In the genomic region with DNA sequence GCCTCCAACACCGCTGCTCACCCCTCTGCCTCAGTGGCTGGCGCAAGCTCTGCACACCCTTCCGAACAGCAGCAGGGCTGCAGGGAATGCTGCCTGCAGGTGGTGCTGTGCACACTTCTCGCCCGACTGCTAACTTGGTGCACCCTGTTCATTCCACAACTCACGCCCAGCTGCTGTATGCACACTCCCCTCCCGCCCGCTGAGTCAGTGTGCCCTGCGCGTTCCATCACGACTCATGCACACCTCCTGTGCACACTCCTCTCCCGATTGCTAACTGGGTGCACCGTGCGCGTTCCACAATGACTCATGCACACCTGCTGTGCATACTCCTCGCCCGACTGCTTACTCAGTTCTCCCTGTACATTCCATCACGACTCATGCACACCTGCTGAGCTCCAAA, we compare ENCODE assay signal across 9 cellular contexts. TPM values are rescaled to one million over a fixed set of nuclear protein-coding genes. Genes with fewer than 3 reads are reported as not detected.
DNase-seq lines count a peak whose midpoint lies in the region; ATAC-seq and TF ChIP-seq lines count a peak whose summit lies in the region.
"Had no signal": no experiment of that assay in that cellular context is flagged by ENCODE, and none has a peak within 500 bp of the region (broad histone marks: within the 10 kb centered on the region; RNA-seq: fewer than 3 reads in every experiment).

No MANE protein-coding gene starts in this region.

- H3K4me1 ChIP-seq in CD8-positive, alpha-beta memory T cell (ENCODE audit: insufficient read depth, low read length) = no peaks in the 10 kb centered on the region

- peaks cover 4% of the 10 kb centered on the region for H3K27me3 ChIP-seq in CD8-positive, alpha-beta memory T cell (ENCODE audit: insufficient read depth, low read length, poor library complexity, severe bottlenecking)

- no peaks in the 10 kb centered on the region for H3K9me3 ChIP-seq in CD8-positive, alpha-beta memory T cell (ENCODE audit: low read length)

- POLR2A ChIA-PET in CD8-positive, alpha-beta memory T cell (lab: Charles Lee) = no interaction called here

- no peak overlapping the region for H3K4me3 ChIP-seq in epithelial cell of esophagus (ENCODE audit: low read length)
- no peak overlapping the region for H3K4me3 ChIP-seq in CD8-positive, alpha-beta memory T cell (ENCODE audit: low read length)

- H3K27me3 Mint-ChIP-seq in activated CD4-positive, alpha-beta T cell treated with anti-CD3 and anti-CD28 coated beads, Interleukin-2, amount 10 ng/mL, durations not matched to agents 24 days and 14 days = peaks cover 21% of the 10 kb centered on the region
- H3K27me3 Mint-ChIP-seq in stimulated activated memory B cell treated with anti-CD40 and anti-IgM and Interleukin-4, amounts not matched to agents 10 μg/mL and 1 μg/mL and 100 μg/mL, for 72 hours = peaks cover 87% of the 10 kb centered on the region
- peaks cover 24 to 51% of the 10 kb centered on the region in 2 donors for H3K27me3 Mint-ChIP-seq in CD8-positive, alpha-beta memory T cell

- CTCF ChIA-PET in CD8-positive, alpha-beta memory T cell (lab: Charles Lee) = no interaction called here

- no peak for TF ChIP-seq CTCF in epithelial cell of esophagus (IDR thresholded peaks at IDR 0.05; ENCODE audit: insufficient read depth, low read depth, low read length, missing control alignments)

- peak; percentile 70 for ATAC-seq in stimulated activated memory B cell treated with anti-CD40 and anti-IgM and Interleukin-4, amounts not matched to agents 10 μg/mL and 1 μg/mL and 100 μg/mL, for 72 hours
- no peak for ATAC-seq in HG02642 (IDR thresholded peaks at IDR 0.05; ENCODE audit: poor library complexity, unreplicated experiment)

- no peaks in the 10 kb centered on the region for H3K9me3 Mint-ChIP-seq in activated CD4-positive, alpha-beta T cell treated with anti-CD3 and anti-CD28 coated beads, Interleukin-2, amount 10 ng/mL, durations not matched to agents 24 days and 14 days
- peaks cover 4% of the 10 kb centered on the region for H3K9me3 Mint-ChIP-seq in stimulated activated memory B cell treated with anti-CD40 and anti-IgM and Interleukin-4, amounts not matched to agents 10 μg/mL and 1 μg/mL and 100 μg/mL, for 72 hours
- H3K9me3 Mint-ChIP-seq in CD8-positive, alpha-beta memory T cell = no peaks in the 10 kb centered on the region

- peak; percentile 62 for DNase-seq in activated CD4-positive, alpha-beta T cell treated with anti-CD3 and anti-CD28 coated beads for 48 hours
- no peak for DNase-seq in activated CD4-positive, alpha-beta T cell treated with anti-CD3 and anti-CD28 coated beads, Interleukin-2, amount 10 ng/mL, durations not matched to agents 24 days and 14 days
- DNase-seq in HuH-7 (ENCODE audit: low spot score) (peak; percentile 44), epithelial cell of esophagus (ENCODE audit: low read depth) (peak; percentile 10), cerebellum (ENCODE audit: low spot score) (no peak)
- DNase-seq in CD8-positive, alpha-beta memory T cell = no peak

- no peaks in the 10 kb centered on the region for H3K36me3 Mint-ChIP-seq in activated CD4-positive, alpha-beta T cell treated with anti-CD3 and anti-CD28 coated beads, Interleukin-2, amount 10 ng/mL, durations not matched to agents 24 days and 14 days (ENCODE audit: low read depth)
- no peaks in the 10 kb centered on the region for H3K36me3 Mint-ChIP-seq in stimulated activated memory B cell treated with anti-CD40 and anti-IgM and Interleukin-4, amounts not matched to agents 10 μg/mL and 1 μg/mL and 100 μg/mL, for 72 hours
- peaks cover 0 to 1% (median 0%) of the 10 kb centered on the region in 3 donors for H3K36me3 Mint-ChIP-seq in CD8-positive, alpha-beta memory T cell

- no peak overlapping the region for H3K27ac Mint-ChIP-seq in activated CD4-positive, alpha-beta T cell treated with anti-CD3 and anti-CD28 coated beads, Interleukin-2, amount 10 ng/mL, durations not matched to agents 24 days and 14 days
- no peak overlapping the region for H3K27ac Mint-ChIP-seq in stimulated activated memory B cell treated with anti-CD40 and anti-IgM and Interleukin-4, amounts not matched to agents 10 μg/mL and 1 μg/mL and 100 μg/mL, for 72 hours
- H3K27ac Mint-ChIP-seq in CD8-positive, alpha-beta memory T cell = no peak overlapping the region

- intact Hi-C loops in activated CD4-positive, alpha-beta T cell treated with anti-CD3 and anti-CD28 coated beads, Interleukin-2, amount 10 ng/mL, durations not matched to agents 24 days and 14 days (cut with micrococcal nuclease) = no loop called here

- no peak overlapping the region for H3K4me3 Mint-ChIP-seq in activated CD4-positive, alpha-beta T cell treated with anti-CD3 and anti-CD28 coated beads, Interleukin-2, amount 10 ng/mL, durations not matched to agents 24 days and 14 days
- no peak overlapping the region for H3K4me3 Mint-ChIP-seq in stimulated activated memory B cell treated with anti-CD40 and anti-IgM and Interleukin-4, amounts not matched to agents 10 μg/mL and 1 μg/mL and 100 μg/mL, for 72 hours
- H3K4me3 Mint-ChIP-seq in CD8-positive, alpha-beta memory T cell = no peak overlapping the region

- no peaks in the 10 kb centered on the region for H3K4me1 Mint-ChIP-seq in activated CD4-positive, alpha-beta T cell treated with anti-CD3 and anti-CD28 coated beads, Interleukin-2, amount 10 ng/mL, durations not matched to agents 24 days and 14 days
- peaks cover 14% of the 10 kb centered on the region for H3K4me1 Mint-ChIP-seq in stimulated activated memory B cell treated with anti-CD40 and anti-IgM and Interleukin-4, amounts not matched to agents 10 μg/mL and 1 μg/mL and 100 μg/mL, for 72 hours
- no peaks in the 10 kb centered on the region for H3K4me1 Mint-ChIP-seq in CD8-positive, alpha-beta memory T cell

- no peaks in the 10 kb centered on the region for H3K36me3 ChIP-seq in CD8-positive, alpha-beta memory T cell (ENCODE audit: insufficient read depth, low read length)

- H3K27ac ChIP-seq in CD8-positive, alpha-beta memory T cell (ENCODE audit: low read depth, low read length) = no peak overlapping the region

RNA-seq across cellular contexts. Expression of a gene that starts 21.5 kb away (rescaled TPM):
- total RNA-seq in activated CD4-positive, alpha-beta T cell treated with anti-CD3 and anti-CD28 coated beads, Interleukin-2, amount 10 ng/mL, durations not matched to agents 24 days and 14 days = not detected in 2 replicates
- total RNA-seq in cerebellum = 8.2 TPM
- total RNA-seq in CD8-positive, alpha-beta memory T cell = not detected
- polyA plus RNA-seq in CD8-positive, alpha-beta memory T cell = not detected
- total RNA-seq: M059J had no signal

Comparison
In these comparisons a context has a peak if more than half of its experiments do, and no peak if none do; other contexts are left out.
1. DNase-seq: peak in activated CD4-positive, alpha-beta T cell treated with anti-CD3 and anti-CD28 coated beads for 48 hours (single experiment), HuH-7 (single experiment) and epithelial cell of esophagus (single experiment); none in activated CD4-positive, alpha-beta T cell treated with anti-CD3 and anti-CD28 coated beads, Interleukin-2, amount 10 ng/mL, durations not matched to agents 24 days and 14 days (single experiment), cerebellum (single experiment) and CD8-positive, alpha-beta memory T cell (0 of 5).